In genomic region chr4:62399242-62399641, GRCh38 we compare ENCODE assay signal across 11 cellular contexts.
DNase-seq lines count a peak whose midpoint lies in the region; ATAC-seq, FAIRE-seq and TF ChIP-seq lines count a peak whose summit lies in the region.
"Had no signal": no experiment of that assay in that cellular context is flagged by ENCODE, and none has a peak within 500 bp of the region (broad histone marks: within the 10 kb centered on the region; RNA-seq: fewer than 3 reads in every experiment).

No MANE protein-coding gene starts in this region.

- no peaks in the 10 kb centered on the region; the same call in 1 of the 2 replicates for H3K23me2 ChIP-seq in H1 (ENCODE audit: low read depth, low read length)

- no peak overlapping the region for H3K56ac ChIP-seq in H1 (replicated peaks; ENCODE audit: insufficient read length, low read depth, low read length)

- 68% methylated on average over 4 of the region's 4 CpGs; no CpG with 5 or more reads in 1 of the 2 experiments for WGBS in H1 (ENCODE audit: extremely low coverage in 1 of 2, insufficient coverage in 1 of 2, insufficient read length in 1 of 2, insufficient replicate concordance in 2 of 2, low coverage in 1 of 2, low lambda C conversion rate in 2 of 2, missing lambda C conversion rate in 1 of 2), 2 experiments

- H2AFZ ChIP-seq in KMS-11 (ENCODE audit: low read depth) = peak overlapping the region; percentile 60; the same call in 1 of the 2 replicates
- peak overlapping the region; percentile 94 for H2AFZ ChIP-seq in H1 (ENCODE audit: low read length)

- TF ChIP-seq CTCF in KMS-11 (conservative IDR thresholded peaks at IDR 0.05; ENCODE audit: low read depth, low read length) (no peak), H1 (IDR thresholded peaks at IDR 0.05; ENCODE audit: control extremely low read depth in 1 of 3, insufficient read depth in 1 of 3, low read depth in 1 of 3, low read length in 3 of 3) (no peak), BE2C (IDR thresholded peaks at IDR 0.05; ENCODE audit: low read depth, low read length) (no peak)

- H3K9me3 ChIP-seq in H1 (ENCODE audit: insufficient read depth in 2 of 2, low read depth in 1 of 2, low read length in 1 of 2) = no peaks in the 10 kb centered on the region
- no peaks in the 10 kb centered on the region; the same call in 1 of the 2 replicates for H3K9me3 ChIP-seq in BE2C
- H3K9me3 ChIP-seq in effector memory CD4-positive, alpha-beta T cell (ENCODE audit: control insufficient read depth, low read length) = no peaks in the 10 kb centered on the region

- no peak overlapping the region for H3K14ac ChIP-seq in H1 (ENCODE audit: insufficient read length)

- FAIRE-seq in GM12891 (lab: Jason Lieb, UNC) (peak; percentile 51), H1 (lab: Jason Lieb, UNC) (no peak)

- H4K5ac ChIP-seq in H1 (ENCODE audit: insufficient read length, low read depth, low read length) = no peak overlapping the region

- H3K79me2 ChIP-seq in KMS-11 (ENCODE audit: insufficient read depth, low read depth) (no peaks in the 10 kb centered on the region), H1 (ENCODE audit: control insufficient read depth in 1 of 2, insufficient read depth in 2 of 2, low read length in 2 of 2) (no peaks in the 10 kb centered on the region)

- H3K36me3 ChIP-seq in KMS-11 (ENCODE audit: insufficient read depth) (no peaks in the 10 kb centered on the region), H1 (ENCODE audit: control insufficient read depth in 2 of 4, insufficient read depth in 4 of 4, low read length in 3 of 4) (no peaks in the 10 kb centered on the region), BE2C (no peaks in the 10 kb centered on the region)
- no peaks in the 10 kb centered on the region for H3K36me3 ChIP-seq in effector memory CD4-positive, alpha-beta T cell (ENCODE audit: control insufficient read depth, insufficient read depth, low read length)

- H4K91ac ChIP-seq in H1 (replicated peaks; ENCODE audit: insufficient read length, low read length) = no peak overlapping the region

- no peak for TF ChIP-seq EP300 in H1 (IDR thresholded peaks at IDR 0.05; ENCODE audit: borderline replicate concordance in 1 of 2, low read depth in 2 of 2, low read length in 2 of 2)

- CTCF ChIA-PET in H1 (lab: Charles Lee; ENCODE audit: partially characterized antibody) = no interaction called here

- DNase-seq in GM12891 (ENCODE audit: insufficient read length, low spot score) (no peak), H1 (ENCODE audit: low read depth in 1 of 2, low spot score in 2 of 2) (no peak), ecto neural progenitor cell (ENCODE audit: low spot score) (no peak), NCI-H1105 (lab: John Stamatoyannopoulos, UW) (no peak), BE2C (no peak)
- DNase-seq in effector memory CD4-positive, alpha-beta T cell = no peak
- DNase-seq: NCI-H748 treated with DMSO at 0.1 percent for 48 hours had no signal

- POLR2A ChIA-PET in H1 (lab: Charles Lee; ENCODE audit: partially characterized antibody) = no interaction called here

- TF ChIP-seq POLR2A in GM12891 (IDR thresholded peaks at IDR 0.05; ENCODE audit: low read depth, low read length) = no peak
- TF ChIP-seq POLR2A in H1 (IDR thresholded peaks at IDR 0.05; ENCODE audit: control extremely low read depth in 1 of 2, low read depth in 2 of 2, low read length in 2 of 2) = no peak

- no peak overlapping the region for H2BK5ac ChIP-seq in H1 (ENCODE audit: low read depth, low read length)

- H2BK20ac ChIP-seq in H1 (ENCODE audit: low read length) = no peak overlapping the region

- no peak overlapping the region for H2AK5ac ChIP-seq in H1 (ENCODE audit: low read depth, low read length)

- H3K9ac ChIP-seq in KMS-11 (no peak overlapping the region), H1 (replicated peaks in 1 of 4; ENCODE audit: extremely low read depth in 1 of 4, low read depth in 3 of 4, low read length in 3 of 4) (no peak overlapping the region)

- H4K20me1 ChIP-seq in KMS-11 (ENCODE audit: insufficient read depth) = no peaks in the 10 kb centered on the region
- H4K20me1 ChIP-seq in H1 (replicated peaks in 1 of 2; ENCODE audit: control insufficient read depth in 1 of 2, insufficient read depth in 2 of 2, low read length in 2 of 2) = no peaks in the 10 kb centered on the region

- no peak for TF ChIP-seq RAD21 in H1 (IDR thresholded peaks at IDR 0.05 in 1 of 2, conservative IDR thresholded peaks at IDR 0.05 in 1 of 2; ENCODE audit: low read depth in 2 of 2, low read length in 2 of 2)

- no peak overlapping the region for H2BK12ac ChIP-seq in H1 (ENCODE audit: low read depth, low read length)

- H2BK120ac ChIP-seq in H1 (replicated peaks; ENCODE audit: low read depth, low read length) = no peak overlapping the region

- no peak overlapping the region for H3K18ac ChIP-seq in H1 (ENCODE audit: extremely low read depth, low read length)

- no peak overlapping the region for H3K4ac ChIP-seq in H1 (replicated peaks; ENCODE audit: insufficient read length, low read depth, low read length)

- no peaks in the 10 kb centered on the region for H3K27me3 ChIP-seq in KMS-11 (ENCODE audit: insufficient read depth, low read depth)
- no peaks in the 10 kb centered on the region for H3K27me3 ChIP-seq in H1 (replicated peaks in 1 of 4; ENCODE audit: control insufficient read depth in 3 of 4, extremely low read depth in 1 of 4, insufficient read depth in 3 of 4, low read length in 3 of 4)
- no peaks in the 10 kb centered on the region for H3K27me3 ChIP-seq in BE2C
- H3K27me3 ChIP-seq in effector memory CD4-positive, alpha-beta T cell (replicated peaks; ENCODE audit: control insufficient read depth, insufficient read depth, low read length, poor library complexity, severe bottlenecking) = no peaks in the 10 kb centered on the region

- peaks cover 9% of the 10 kb centered on the region for H3K4me1 ChIP-seq in KMS-11 (ENCODE audit: low read depth, poor library complexity, severe bottlenecking)
- H3K4me1 ChIP-seq in H1 (replicated peaks in 1 of 4; ENCODE audit: control insufficient read depth in 3 of 4, insufficient read depth in 4 of 4, low read length in 3 of 4) = no peaks in the 10 kb centered on the region
- H3K4me1 ChIP-seq in BE2C = no peaks in the 10 kb centered on the region; the same call in 1 of the 2 replicates
- H3K4me1 ChIP-seq in effector memory CD4-positive, alpha-beta T cell (ENCODE audit: control insufficient read depth, insufficient read depth, low read length, poor library complexity, severe bottlenecking) = no peaks in the 10 kb centered on the region

- H4K8ac ChIP-seq in H1 (ENCODE audit: extremely low read depth, insufficient read depth, low read length) = no peak overlapping the region

- H3K4me2 ChIP-seq in KMS-11 = no peak overlapping the region; the same call in 1 of the 2 replicates
- no peak overlapping the region for H3K4me2 ChIP-seq in H1 (ENCODE audit: insufficient read depth in 1 of 2, low read depth in 2 of 2, low read length in 2 of 2)

- H3K4me3 ChIP-seq in KMS-11 (IDR thresholded peaks at IDR 0.05; ENCODE audit: insufficient read depth, low read depth, low read length) (no peak overlapping the region), H1 (ENCODE audit: extremely low read depth in 1 of 4, insufficient read depth in 2 of 4, low read depth in 3 of 4, low read length in 4 of 4) (no peak overlapping the region), BE2C (ENCODE audit: low read depth, low read length) (no peak overlapping the region)
- H3K4me3 ChIP-seq in effector memory CD4-positive, alpha-beta T cell (ENCODE audit: insufficient read depth, low read depth, low read length, poor library complexity, severe bottlenecking) = no peak overlapping the region

- no peak overlapping the region for H2BK15ac ChIP-seq in H1 (ENCODE audit: low read length)

- ATAC-seq in GM21619 (IDR thresholded peaks at IDR 0.05; ENCODE audit: unreplicated experiment) = peak; percentile 58

- no peak overlapping the region for H3K23ac ChIP-seq in H1 (ENCODE audit: insufficient read length)

- H3K27ac ChIP-seq in KMS-11 (no peak overlapping the region), H1 (ENCODE audit: low read depth, low read length) (no peak overlapping the region)
- no peak overlapping the region for H3K27ac ChIP-seq in effector memory CD4-positive, alpha-beta T cell (ENCODE audit: insufficient read depth, low read length, poor library complexity, severe bottlenecking)
- H3K27ac ChIP-seq: C4-2B, VCaP had no signal

- H3K79me1 ChIP-seq in H1 (ENCODE audit: low read depth, low read length) = no peaks in the 10 kb centered on the region

TF ChIP-seq in GM12891, 5 proteins besides CTCF, POLR2A, EP300 and RAD21:
- TF ChIP-seq TAF1 (IDR thresholded peaks at IDR 0.05; ENCODE audit: low read depth, low read length) (no peak), POLR2AphosphoS5 (IDR thresholded peaks at IDR 0.05; ENCODE audit: low read depth, low read length) (no peak), SPI1 (IDR thresholded peaks at IDR 0.05; ENCODE audit: low read depth, low read length) (peak; percentile 27; the same call in 1 of the 2 replicates)

TF ChIP-seq in H1, 55 proteins besides CTCF, POLR2A, EP300 and RAD21 (continues in another document):
- TF ChIP-seq E2F6 (IDR thresholded peaks at IDR 0.05) (no peak), MAFK (IDR thresholded peaks at IDR 0.05; ENCODE audit: low read depth, low read length) (no peak), KDM5A (IDR thresholded peaks at IDR 0.05; ENCODE audit: low read length) (no peak), POLR2AphosphoS5 (IDR thresholded peaks at IDR 0.05; ENCODE audit: low read depth, low read length) (no peak), BCL11A (IDR thresholded peaks at IDR 0.05; ENCODE audit: low read depth in 2 of 2, low read length in 2 of 2) (no peak), CHD2 (IDR thresholded peaks at IDR 0.05; ENCODE audit: low read length) (no peak), SAP30 (IDR thresholded peaks at IDR 0.05; ENCODE audit: insufficient read depth, insufficient replicate concordance, low read length) (no peak), FOSL1 (IDR thresholded peaks at IDR 0.05; ENCODE audit: insufficient read depth, low read depth, low read length) (no peak), BACH1 (IDR thresholded peaks at IDR 0.05; ENCODE audit: low read length) (no peak), CHD1 (IDR thresholded peaks at IDR 0.05; ENCODE audit: low read depth, low read length) (no peak), RNF2 (IDR thresholded peaks at IDR 0.05; ENCODE audit: borderline replicate concordance, low read depth, low read length, missing control alignments, poor library complexity, severe bottlenecking) (no peak), TCF12 (IDR thresholded peaks at IDR 0.05; ENCODE audit: low read depth, low read length) (no peak), SUZ12 (IDR thresholded peaks at IDR 0.05; ENCODE audit: low read length) (no peak), PHF8 (conservative IDR thresholded peaks at IDR 0.05; ENCODE audit: low read depth, low read length) (no peak), TAF7 (optimal IDR thresholded peaks at IDR 0.05; ENCODE audit: borderline replicate concordance, low read depth, low read length) (no peak)
